ENCODE assay signal across 38 cellular contexts in genomic region chr16:61274211-61274610, GRCh38.
"Had no signal": no experiment of that assay in that cellular context is flagged by ENCODE, and none has a peak within 500 bp of the region (broad histone marks: within the 10 kb centered on the region; RNA-seq: fewer than 3 reads in every experiment).

No MANE protein-coding gene starts in this region.

- H3K36me3 ChIP-seq: adrenal gland, brain microvascular endothelial cell, breast epithelium had no signal

- ATAC-seq: activated CD8-positive, alpha-beta T cell treated with anti-CD3 and anti-CD28 coated beads for 36 hours; activated naive CD4-positive, alpha-beta T cell treated with anti-CD3 and anti-CD28 coated beads, Interleukin-2, amount 50 U/mL, for 72 hours; activated T-cell treated with anti-CD3 and anti-CD28 coated beads, Interleukin-2, amount 50 U/mL, for 4 hours; activated T-cell treated with anti-CD3 and anti-CD28 coated beads, Interleukin-2, amount 50 U/mL, for 72 hours; activated T-helper 17 cell treated with anti-CD3 and anti-CD28 coated beads, Interleukin-2, amount 50 U/mL, for 72 hours; body of pancreas had no signal

- H3K4me3 Mint-ChIP-seq: activated B cell treated with CpG ODN at 0.5 μM for 24 hours; activated CD4-positive, alpha-beta memory T cell treated with anti-CD3 and anti-CD28 coated beads for 36 hours; activated CD4-positive, alpha-beta T cell treated with anti-CD3 and anti-CD28 coated beads, Interleukin-2, amount 10 ng/mL, durations not matched to agents 24 days and 14 days; activated CD8-positive, alpha-beta T cell treated with anti-CD3 and anti-CD28 coated beads for 36 hours; activated naive CD4-positive, alpha-beta T cell treated with anti-CD3 and anti-CD28 coated beads for 36 hours; activated naive CD8-positive, alpha-beta T cell treated with anti-CD3 and anti-CD28 coated beads for 36 hours; activated T-cell treated with anti-CD3 and anti-CD28 coated beads, Interleukin-2, amount 50 U/mL, for 4 hours; activated T-cell treated with anti-CD3 and anti-CD28 coated beads, Interleukin-2, amount 50 U/mL, for 72 hours; activated T-helper 1 cell treated with anti-CD3 and anti-CD28 coated beads, Interleukin-12 subunit alpha, Interleukin-12 subunit beta, Interleukin-2, Interleukin-4 antibody, amounts not matched to agents 30 ng/mL and 10 ng/mL and 1 ng/mL, durations not matched to agents 14 hours and 24 hours and 36 hours; activated T-helper 17 cell treated with anti-CD3 and anti-CD28 coated beads, Interleukin-2, amount 50 U/mL, for 72 hours; central memory CD8-positive, alpha-beta T cell; T-helper 1 cell treated with Interleukin-12 subunit alpha and Interleukin-12 subunit beta and Interleukin-4 antibody, amounts not matched to agents 30 μg/mL and 1 μg/mL, for 36 hours; T-helper 2 cell treated with Interferon-gamma antibody and Interleukin-4, amounts not matched to agents 5 μg/mL and 100 μg/mL, for 36 hours had no signal

- H3K27ac ChIP-seq: adrenal gland, body of pancreas, brain microvascular endothelial cell, breast epithelium, VCaP had no signal

- H3K4me1 ChIP-seq: adrenal gland, body of pancreas, breast epithelium had no signal

- H3K4me1 Mint-ChIP-seq: activated B cell treated with CpG ODN at 0.5 μM for 24 hours; activated CD4-positive, alpha-beta T cell treated with anti-CD3 and anti-CD28 coated beads, Interleukin-2, amount 10 ng/mL, durations not matched to agents 24 days and 14 days; activated naive CD8-positive, alpha-beta T cell treated with anti-CD3 and anti-CD28 coated beads for 36 hours; activated T-helper 17 cell treated with anti-CD3 and anti-CD28 coated beads, Interleukin-2, amount 50 U/mL, for 72 hours; central memory CD8-positive, alpha-beta T cell had no signal

- H3K27me3 ChIP-seq: adrenal gland, body of pancreas, brain microvascular endothelial cell, breast epithelium had no signal

- H3K4me3 ChIP-seq: adrenal gland, body of pancreas, breast epithelium had no signal

- H3K36me3 Mint-ChIP-seq: activated naive CD8-positive, alpha-beta T cell treated with anti-CD3 and anti-CD28 coated beads for 36 hours had no signal

- DNase-seq: activated B cell treated with CpG ODN at 0.5 μM for 24 hours; activated CD4-positive, alpha-beta memory T cell treated with anti-CD3 and anti-CD28 coated beads for 36 hours; activated CD4-positive, alpha-beta T cell treated with anti-CD3 and anti-CD28 coated beads for 4 hours; activated CD4-positive, alpha-beta T cell treated with anti-CD3 and anti-CD28 coated beads, Interleukin-2, amount 10 ng/mL, durations not matched to agents 24 days and 14 days; activated CD4-positive, alpha-beta T cell treated with anti-CD3 and anti-CD28 coated beads, Interleukin-2, amount 50 U/mL, for 1 hour; activated CD4-positive, alpha-beta T cell treated with anti-CD3 and anti-CD28 coated beads, Interleukin-2, amount 50 U/mL, for 4 hours; activated CD4-positive, CD25-positive, alpha-beta regulatory T cell treated with anti-CD3 and anti-CD28 coated beads, Interleukin-2, amount 50 U/mL, for 72 hours; activated CD8-positive, alpha-beta memory T cell treated with anti-CD3 and anti-CD28 coated beads, Interleukin-2, amount 50 U/mL, for 4 hours; activated CD8-positive, alpha-beta T cell treated with anti-CD3 and anti-CD28 coated beads for 36 hours; activated effector memory CD4-positive, alpha-beta T cell treated with anti-CD3 and anti-CD28 coated beads, Interleukin-2, amount 50 U/mL, for 16 hours; activated gamma-delta T cell treated with Interleukin-2 at 50 U/mL for 16 hours; activated naive CD4-positive, alpha-beta T cell; activated naive CD4-positive, alpha-beta T cell treated with anti-CD3 and anti-CD28 coated beads for 36 hours; activated naive CD4-positive, alpha-beta T cell treated with anti-CD3 and anti-CD28 coated beads, Interleukin-2, amount 50 U/mL, for 16 hours; activated naive CD8-positive, alpha-beta T cell treated with anti-CD3 and anti-CD28 coated beads for 36 hours; activated T-cell treated with anti-CD3 and anti-CD28 coated beads for 4 hours; activated T-cell treated with anti-CD3 and anti-CD28 coated beads, Interleukin-2, amount 50 U/mL, for 1 hour; activated T-cell treated with anti-CD3 and anti-CD28 coated beads, Interleukin-2, amount 50 U/mL, for 4 hours; activated T-cell treated with anti-CD3 and anti-CD28 coated beads, Interleukin-2, amount 50 U/mL, for 72 hours; adrenal gland; amniotic stem cell; aorta; body of pancreas; brain microvascular endothelial cell; caudate nucleus; T-helper 1 cell; T-helper 2 cell; T-helper 9 cell had no signal

- H3K27ac Mint-ChIP-seq: activated B cell treated with CpG ODN at 0.5 μM for 24 hours; activated CD4-positive, alpha-beta memory T cell treated with anti-CD3 and anti-CD28 coated beads for 36 hours; activated CD4-positive, alpha-beta T cell treated with anti-CD3 and anti-CD28 coated beads, Interleukin-2, amount 10 ng/mL, durations not matched to agents 24 days and 14 days; activated CD8-positive, alpha-beta T cell treated with anti-CD3 and anti-CD28 coated beads for 36 hours; activated naive CD4-positive, alpha-beta T cell treated with anti-CD3 and anti-CD28 coated beads for 36 hours; activated naive CD4-positive, alpha-beta T cell treated with anti-CD3 and anti-CD28 coated beads, Interleukin-2, amount 50 U/mL, for 72 hours; activated naive CD8-positive, alpha-beta T cell treated with anti-CD3 and anti-CD28 coated beads for 36 hours; activated T-cell treated with anti-CD3 and anti-CD28 coated beads, Interleukin-2, amount 50 U/mL, for 72 hours; activated T-helper 1 cell treated with anti-CD3 and anti-CD28 coated beads, Interleukin-12 subunit alpha, Interleukin-12 subunit beta, Interleukin-2, Interleukin-4 antibody, amounts not matched to agents 30 ng/mL and 10 ng/mL and 1 ng/mL, durations not matched to agents 14 hours and 24 hours and 36 hours; activated T-helper 17 cell treated with anti-CD3 and anti-CD28 coated beads, Interleukin-2, amount 50 U/mL, for 72 hours; T-helper 1 cell treated with Interleukin-12 subunit alpha and Interleukin-12 subunit beta and Interleukin-4 antibody, amounts not matched to agents 30 μg/mL and 1 μg/mL, for 36 hours; T-helper 2 cell treated with Interferon-gamma antibody and Interleukin-4, amounts not matched to agents 5 μg/mL and 100 μg/mL, for 36 hours had no signal

- H3K9me3 ChIP-seq: adrenal gland, body of pancreas, breast epithelium had no signal

- H3K27me3 Mint-ChIP-seq: activated B cell treated with CpG ODN at 0.5 μM for 24 hours; activated CD4-positive, alpha-beta memory T cell treated with anti-CD3 and anti-CD28 coated beads for 36 hours; activated CD4-positive, alpha-beta T cell treated with anti-CD3 and anti-CD28 coated beads, Interleukin-2, amount 10 ng/mL, durations not matched to agents 24 days and 14 days; activated CD8-positive, alpha-beta T cell treated with anti-CD3 and anti-CD28 coated beads for 36 hours; activated naive CD8-positive, alpha-beta T cell treated with anti-CD3 and anti-CD28 coated beads for 36 hours; activated T-helper 17 cell treated with anti-CD3 and anti-CD28 coated beads, Interleukin-2, amount 50 U/mL, for 72 hours; central memory CD8-positive, alpha-beta T cell had no signal

- FAIRE-seq: astrocyte, TTC549 had no signal
